Comparison of ENCODE assay signal across 8 cellular contexts in genomic region chr15:77633134-77633912, GRCh38. TPM values are rescaled to one million over a fixed set of nuclear protein-coding genes. Genes with fewer than 3 reads are reported as not detected.
DNase-seq lines count a peak whose midpoint lies in the region; ATAC-seq and TF ChIP-seq lines count a peak whose summit lies in the region.

No MANE protein-coding gene starts in this region.

- ATAC-seq in CD4-positive, CD25-positive, alpha-beta regulatory T cell (ENCODE audit: low read depth in 2 of 2) = peak; percentile 61 to 64
- peak; percentile 82 for ATAC-seq in GM19452 (IDR thresholded peaks at IDR 0.05; ENCODE audit: unreplicated experiment)

- peaks cover 0 to 12% (median 9%) of the 10 kb centered on the region in 4 donors for H3K4me1 Mint-ChIP-seq in CD4-positive, CD25-positive, alpha-beta regulatory T cell
- H3K4me1 Mint-ChIP-seq in activated naive CD4-positive, alpha-beta T cell treated with anti-CD3 and anti-CD28 coated beads, Interleukin-2, amount 50 U/mL, for 24 hours = peaks cover 10% of the 10 kb centered on the region

- peak in 1 of 3 donors; percentile 32 for DNase-seq in CD4-positive, CD25-positive, alpha-beta regulatory T cell
- peak; percentile 95 for DNase-seq in KBM-7
- peak; percentile 25 for DNase-seq in SHP77 treated with DMSO at 0.1 percent for 48 hours (lab: John Stamatoyannopoulos, UW)
- DNase-seq in glomerular visceral epithelial cell (ENCODE audit: extremely low spot score) = peak; percentile 83
- DNase-seq in occipital lobe (lab: John Stamatoyannopoulos, UW) = peak; percentile 85
- peak; percentile 91 for DNase-seq in testis

- H3K27me3 ChIP-seq in CD4-positive, CD25-positive, alpha-beta regulatory T cell (ENCODE audit: control insufficient read depth, insufficient read depth, low read length) = peaks cover 3% of the 10 kb centered on the region
- peaks cover 5% of the 10 kb centered on the region for H3K27me3 ChIP-seq in testis

- peaks cover 4% of the 10 kb centered on the region for H3K36me3 Mint-ChIP-seq in CD4-positive, CD25-positive, alpha-beta regulatory T cell
- no peaks in the 10 kb centered on the region for H3K36me3 Mint-ChIP-seq in activated naive CD4-positive, alpha-beta T cell treated with anti-CD3 and anti-CD28 coated beads, Interleukin-2, amount 50 U/mL, for 24 hours

- H3K9me3 ChIP-seq in CD4-positive, CD25-positive, alpha-beta regulatory T cell (ENCODE audit: control insufficient read depth in 2 of 2, low read length in 2 of 2) = no peaks in the 10 kb centered on the region
- H3K9me3 ChIP-seq in testis = no peaks in the 10 kb centered on the region

- in situ Hi-C loops in KBM-7 (cut with MboI; ENCODE audit: low pct_unique_long_range_greater_than_20kb, low sequenced_read_pairs) = no loop called here

- H3K4me3 ChIP-seq in CD4-positive, CD25-positive, alpha-beta regulatory T cell (ENCODE audit: low read depth, low read length) = no peak overlapping the region
- peak overlapping the region; percentile 48 to 50 for H3K4me3 ChIP-seq in testis

- H3K27me3 Mint-ChIP-seq in CD4-positive, CD25-positive, alpha-beta regulatory T cell = peaks cover 50% of the 10 kb centered on the region
- peaks cover 27% of the 10 kb centered on the region for H3K27me3 Mint-ChIP-seq in activated naive CD4-positive, alpha-beta T cell treated with anti-CD3 and anti-CD28 coated beads, Interleukin-2, amount 50 U/mL, for 24 hours

- no peak overlapping the region for H3K27ac ChIP-seq in CD4-positive, CD25-positive, alpha-beta regulatory T cell (ENCODE audit: insufficient read depth, low read length, poor library complexity, severe bottlenecking)
- no peak overlapping the region for H3K27ac ChIP-seq in testis

- H3K4me1 ChIP-seq in CD4-positive, CD25-positive, alpha-beta regulatory T cell (ENCODE audit: control insufficient read depth, insufficient read depth, low read length, poor library complexity, severe bottlenecking) = peaks cover 6% of the 10 kb centered on the region
- H3K4me1 ChIP-seq in testis = peaks cover 7% of the 10 kb centered on the region

- H3K4me3 Mint-ChIP-seq in CD4-positive, CD25-positive, alpha-beta regulatory T cell = peak overlapping the region in 2 of 4 donors; percentile 69
- peak overlapping the region; percentile 77 for H3K4me3 Mint-ChIP-seq in activated naive CD4-positive, alpha-beta T cell treated with anti-CD3 and anti-CD28 coated beads, Interleukin-2, amount 50 U/mL, for 24 hours

- peak; percentile 97 to 99 (median 98) for TF ChIP-seq CTCF in testis (IDR thresholded peaks at IDR 0.05)

- no peak for TF ChIP-seq POLR2A in testis (IDR thresholded peaks at IDR 0.05)

- intact Hi-C loops in testis (cut with DNase I; ENCODE audit: low total_unique reads) = loop anchor here (5.0 kb wide), 1 partner anchor 184 kb away; no protein-coding TSS in a partner anchor

- H3K36me3 ChIP-seq in CD4-positive, CD25-positive, alpha-beta regulatory T cell (ENCODE audit: control insufficient read depth, insufficient read depth, low read length) = no peaks in the 10 kb centered on the region
- H3K36me3 ChIP-seq in testis (ENCODE audit: low read depth, missing control alignments) = no peaks in the 10 kb centered on the region

- H3K27ac Mint-ChIP-seq in CD4-positive, CD25-positive, alpha-beta regulatory T cell = no peak overlapping the region
- H3K27ac Mint-ChIP-seq in activated naive CD4-positive, alpha-beta T cell treated with anti-CD3 and anti-CD28 coated beads, Interleukin-2, amount 50 U/mL, for 24 hours = no peak overlapping the region

- WGBS in testis, 2 donors = 0 to 1% methylated on average over 12 to 46 of the region's 55 CpGs

- peaks cover 0 to 5% (median 0%) of the 10 kb centered on the region in 7 donors for H3K9me3 Mint-ChIP-seq in CD4-positive, CD25-positive, alpha-beta regulatory T cell
- H3K9me3 Mint-ChIP-seq in activated naive CD4-positive, alpha-beta T cell treated with anti-CD3 and anti-CD28 coated beads, Interleukin-2, amount 50 U/mL, for 24 hours = no peaks in the 10 kb centered on the region

RNA-seq across cellular contexts. Expression of gene LINGO1, which starts 0.6 kb away (rescaled TPM):
- not detected for total RNA-seq in CD4-positive, CD25-positive, alpha-beta regulatory T cell
- polyA plus RNA-seq in CD4-positive, CD25-positive, alpha-beta regulatory T cell = not detected
- total RNA-seq in occipital lobe = 45.7 TPM
- total RNA-seq in testis = 10 to 100 TPM; 16.6 to 22.4 TPM
- polyA plus RNA-seq in testis (ENCODE audit: insufficient read depth, low read depth, low replicate concordance) = 16.7 TPM

Comparison
In these comparisons a context has a peak if more than half of its experiments do, and no peak if none do; other contexts are left out.
1. RNA of gene LINGO1, which starts 0.6 kb away (total RNA-seq): 45.7 TPM in occipital lobe (single experiment) and 16.6 to 22.4 TPM in testis; not detected in CD4-positive, CD25-positive, alpha-beta regulatory T cell (single experiment); every median in the first group is over 10 times any median in the second.